12 cellular contexts compared by ENCODE assay signal in the genomic region with DNA sequence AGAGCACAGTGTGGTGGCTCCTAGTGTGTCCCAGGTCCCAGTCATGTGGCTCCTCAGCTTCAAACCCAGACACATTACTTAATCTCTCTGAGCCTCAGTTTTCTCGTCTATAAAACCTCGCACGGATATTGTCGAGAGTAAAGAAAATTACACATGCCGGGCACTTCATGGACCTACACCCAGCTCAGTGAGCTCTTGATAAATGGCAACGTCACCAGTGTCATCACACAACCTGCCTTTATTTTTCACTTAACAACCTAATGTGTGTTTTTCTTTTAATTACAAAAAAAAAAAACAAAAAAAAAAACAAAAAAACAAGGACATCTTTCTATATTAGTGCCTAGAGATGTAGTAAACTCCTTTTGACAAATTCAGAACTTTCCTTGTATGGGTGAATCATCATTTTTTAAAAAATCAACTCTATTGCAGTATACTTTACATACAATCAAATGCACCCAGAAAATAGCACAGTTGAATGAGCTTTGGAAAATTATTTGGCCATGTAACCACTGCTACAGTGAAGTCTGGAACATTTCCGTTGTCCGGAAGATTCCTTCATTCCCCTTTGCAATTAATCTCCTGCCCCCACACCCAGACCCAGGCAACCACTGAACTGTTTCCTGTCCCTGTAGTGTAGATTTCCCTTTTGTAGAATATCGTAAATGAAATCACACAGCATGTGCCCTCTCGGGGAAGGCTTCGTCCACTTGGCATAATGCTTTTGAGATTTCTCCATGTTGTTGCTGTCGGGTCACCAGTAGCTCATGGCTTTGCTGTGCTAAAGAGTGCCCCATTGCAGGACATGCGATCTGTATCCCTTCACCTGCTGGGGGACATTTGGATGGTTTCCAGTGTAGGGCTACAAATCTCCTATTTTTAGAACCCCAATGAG.
DNase-seq lines count a peak whose midpoint lies in the region; ATAC-seq and TF ChIP-seq lines count a peak whose summit lies in the region.
"Had no signal": no experiment of that assay in that cellular context is flagged by ENCODE, and none has a peak within 500 bp of the region (broad histone marks: within the 10 kb centered on the region; RNA-seq: fewer than 3 reads in every experiment).

No MANE protein-coding gene starts in this region.

- H3K79me2 ChIP-seq in OCI-LY3 (ENCODE audit: low read length), result no peaks in the 10 kb centered on the region
- H3K79me2 ChIP-seq in osteoblast (ENCODE audit: insufficient read depth, low read length), result no peaks in the 10 kb centered on the region

- H3K36me3 ChIP-seq in OCI-LY3 (replicated peaks; ENCODE audit: low read depth, low read length), result no peaks in the 10 kb centered on the region
- H3K36me3 ChIP-seq in osteoblast (ENCODE audit: insufficient read depth, low read length), result no peaks in the 10 kb centered on the region
- H3K36me3 ChIP-seq in tibial artery, result no peaks in the 10 kb centered on the region
- H3K36me3 ChIP-seq: neutrophil had no signal

- H3K4me3 Mint-ChIP-seq in activated T-helper 17 cell treated with anti-CD3 and anti-CD28 coated beads, Interleukin-2, amount 50 U/mL, for 72 hours, result no peak overlapping the region

- H3K36me3 Mint-ChIP-seq in activated T-helper 17 cell treated with anti-CD3 and anti-CD28 coated beads, Interleukin-2, amount 50 U/mL, for 72 hours (ENCODE audit: low read depth), result no peaks in the 10 kb centered on the region

- H2AFZ ChIP-seq in OCI-LY3 (ENCODE audit: low read depth, low read length), result no peak overlapping the region
- peak overlapping the region; percentile 88 for H2AFZ ChIP-seq in osteoblast (ENCODE audit: low read length)

- intact Hi-C loops in tibial artery (cut with DNase I; ENCODE audit: low total_unique reads), result no loop called here

- no peak for ATAC-seq in activated T-helper 17 cell treated with anti-CD3 and anti-CD28 coated beads, Interleukin-2, amount 50 U/mL, for 72 hours (replicated peaks)

- H3K27me3 Mint-ChIP-seq in activated T-helper 17 cell treated with anti-CD3 and anti-CD28 coated beads, Interleukin-2, amount 50 U/mL, for 72 hours, result no peaks in the 10 kb centered on the region

- H3K9ac ChIP-seq in OCI-LY3 (ENCODE audit: low read length), result no peak overlapping the region

- peak; percentile 29 for DNase-seq in CMK (ENCODE audit: low read depth)
- peak; percentile 38 for DNase-seq in fibroblast of pulmonary artery (ENCODE audit: low read depth)
- no peak for DNase-seq in osteoblast (ENCODE audit: insufficient read length, low spot score, missing footprints)
- no peak for DNase-seq in tibial artery
- DNase-seq in T-helper 9 cell, result no peak
- no peak for DNase-seq in NCI-H774 (lab: John Stamatoyannopoulos, UW)
- DNase-seq: activated CD4-positive, alpha-beta T cell treated with anti-CD3 and anti-CD28 coated beads, Interleukin-2, amount 50 U/mL, for 48 hours; GDM1 had no signal

- no peaks in the 10 kb centered on the region for H3K27me3 ChIP-seq in OCI-LY3 (ENCODE audit: low read depth, low read length)
- no peaks in the 10 kb centered on the region for H3K27me3 ChIP-seq in osteoblast (ENCODE audit: insufficient read depth, low read length)
- no peaks in the 10 kb centered on the region for H3K27me3 ChIP-seq in tibial artery

- no peak overlapping the region for H3K27ac ChIP-seq in OCI-LY3 (ENCODE audit: low read length)
- peak overlapping the region; percentile 4 for H3K27ac ChIP-seq in osteoblast (ENCODE audit: low read depth, low read length)
- peak overlapping the region in 1 of 2 donors; percentile 28 for H3K27ac ChIP-seq in tibial artery
- H3K27ac ChIP-seq: HL-60, neutrophil had no signal

- H3K4me2 ChIP-seq in OCI-LY3 (ENCODE audit: low read length) (peak overlapping the region; percentile 18; the same call in 1 of the 2 replicates), osteoblast (ENCODE audit: insufficient read depth, low read length) (peak overlapping the region; percentile 68)

- H3K9me3 ChIP-seq in OCI-LY3 (ENCODE audit: insufficient read depth, low read length) (no peaks in the 10 kb centered on the region), osteoblast (ENCODE audit: low read depth, low read length) (no peaks in the 10 kb centered on the region), tibial artery (no peaks in the 10 kb centered on the region)
- H3K9me3 ChIP-seq: neutrophil had no signal

- H3K27ac Mint-ChIP-seq in activated T-helper 17 cell treated with anti-CD3 and anti-CD28 coated beads, Interleukin-2, amount 50 U/mL, for 72 hours, result no peak overlapping the region

- 0 out of 2 replicates have a peak, but pooled peaks cover 3% of the 10 kb centered on the region for H3K4me1 ChIP-seq in OCI-LY3 (ENCODE audit: low read length)
- no peaks in the 10 kb centered on the region for H3K4me1 ChIP-seq in osteoblast (ENCODE audit: insufficient read depth, low read length)
- peaks cover 0 to 4% (median 0%) of the 10 kb centered on the region in 4 donors for H3K4me1 ChIP-seq in tibial artery

- no peaks in the 10 kb centered on the region for H3K4me1 Mint-ChIP-seq in activated T-helper 17 cell treated with anti-CD3 and anti-CD28 coated beads, Interleukin-2, amount 50 U/mL, for 72 hours

- H4K20me1 ChIP-seq in OCI-LY3 (ENCODE audit: insufficient read depth, low read length), result no peaks in the 10 kb centered on the region
- no peaks in the 10 kb centered on the region for H4K20me1 ChIP-seq in osteoblast (ENCODE audit: insufficient read depth, low read length)

- TF ChIP-seq CTCF in OCI-LY3 (IDR thresholded peaks at IDR 0.05; ENCODE audit: low read depth, low read length), result no peak
- no peak for TF ChIP-seq CTCF in fibroblast of pulmonary artery (IDR thresholded peaks at IDR 0.05; ENCODE audit: low read length, missing control alignments)
- TF ChIP-seq CTCF in osteoblast (IDR thresholded peaks at IDR 0.05; ENCODE audit: extremely low read depth, low read depth, low read length), result no peak
- no peak for TF ChIP-seq CTCF in tibial artery (IDR thresholded peaks at IDR 0.05)

- no peak overlapping the region for H3K4me3 ChIP-seq in OCI-LY3 (ENCODE audit: low read length)
- H3K4me3 ChIP-seq in fibroblast of pulmonary artery (replicated peaks; ENCODE audit: low read depth, low read length), result peak overlapping the region; percentile 29
- H3K4me3 ChIP-seq in osteoblast (ENCODE audit: insufficient read depth, low read length), result peak overlapping the region; percentile 11
- peak overlapping the region in 1 of 2 donors; percentile 18 for H3K4me3 ChIP-seq in tibial artery

- H3K9me3 Mint-ChIP-seq in activated T-helper 17 cell treated with anti-CD3 and anti-CD28 coated beads, Interleukin-2, amount 50 U/mL, for 72 hours, result no peaks in the 10 kb centered on the region

Comparison
In these comparisons a context has a peak if more than half of its experiments do, and no peak if none do; other contexts are left out.
1. DNase-seq: peak in CMK (single experiment) and fibroblast of pulmonary artery (single experiment); none in osteoblast (single experiment), tibial artery (0 of 2), T-helper 9 cell (single experiment) and NCI-H774 (single experiment).